Comparison of ENCODE assay signal across 12 cellular contexts in the genomic region with DNA sequence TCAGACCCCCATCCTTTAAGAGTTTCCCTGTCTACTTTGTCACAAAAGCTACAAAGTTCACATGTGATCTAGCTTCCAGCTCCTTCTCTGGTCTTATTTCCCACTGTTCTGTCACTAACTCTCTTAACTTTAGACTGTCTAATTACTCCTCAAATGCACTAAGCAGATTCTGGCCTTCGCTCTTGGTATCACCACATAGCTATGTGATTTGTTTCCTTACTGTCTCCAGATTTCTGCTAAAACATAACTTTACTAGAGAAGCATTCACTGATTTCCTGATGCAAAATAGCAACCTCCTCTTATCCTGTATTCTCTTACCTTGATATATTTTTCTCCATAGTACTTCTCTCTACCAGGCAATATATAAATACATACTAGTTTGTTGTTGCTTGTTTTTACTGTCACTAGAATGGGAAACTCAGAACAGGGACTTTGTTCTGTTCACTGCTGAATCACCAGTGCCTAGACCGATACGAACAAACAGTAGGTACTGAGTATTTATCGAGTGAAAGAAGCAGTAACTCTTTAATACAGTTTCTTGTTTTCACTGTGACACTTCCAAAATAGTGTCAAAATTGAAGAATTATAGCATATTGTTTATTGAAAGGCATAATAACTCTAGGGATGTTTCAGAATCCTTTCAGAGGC.
DNase-seq lines count a peak whose midpoint lies in the region; ATAC-seq, FAIRE-seq and TF ChIP-seq lines count a peak whose summit lies in the region.
"Had no signal": no experiment of that assay in that cellular context is flagged by ENCODE, and none has a peak within 500 bp of the region (broad histone marks: within the 10 kb centered on the region; RNA-seq: fewer than 3 reads in every experiment).

No MANE protein-coding gene starts in this region.

- H3K27ac ChIP-seq in A549 (peak overlapping the region; percentile 62 to 77), mammary epithelial cell (ENCODE audit: insufficient read depth, low read depth, low read length) (no peak overlapping the region)

- in situ Hi-C loops in mammary epithelial cell (cut with MboI; ENCODE audit: low sequenced_read_pairs in 2 of 2): loop anchor here in 1 of 2 donors (25.0 kb wide), 1 partner anchor 183 kb away; no protein-coding TSS in a partner anchor

- CTCF ChIA-PET in A549 (lab: Yijun Ruan, JAX) (interaction anchor here (0.9 to 2.7 kb wide), 8 partner anchors 8 to 752 kb away, joined by 3 to 8 read pairs (median 3); no protein-coding TSS in a partner anchor), mammary epithelial cell (lab: Charles Lee; ENCODE audit: low non-redundant PET) (interaction anchor here (0.6 to 1.1 kb wide), 4 partner anchors 82 to 277 kb away, joined by 3 to 25 read pairs (median 4); a partner anchor contains a TSS)

- no peaks in the 10 kb centered on the region for H3K79me2 ChIP-seq in mammary epithelial cell (ENCODE audit: insufficient read depth, low read length)

- H3K4me1 ChIP-seq in A549 (peaks cover 47% of the 10 kb centered on the region), mammary epithelial cell (ENCODE audit: insufficient read depth, low read length) (peaks cover 15% of the 10 kb centered on the region)

- POLR2A ChIA-PET in A549 (lab: Yijun Ruan, JAX): interaction anchor here (0.6 kb wide), 1 partner anchor 173 kb away, joined by 4 read pairs; no protein-coding TSS in a partner anchor

- H4K20me1 ChIP-seq in mammary epithelial cell (ENCODE audit: insufficient read depth, low read length): no peaks in the 10 kb centered on the region

- peak in 1 of 2 experiments; percentile 15 for DNase-seq in A549 (ENCODE audit: low read depth in 1 of 2, low spot score in 1 of 2)
- DNase-seq in HS-5 (ENCODE audit: low read depth): peak; percentile 52
- peak; percentile 46 for DNase-seq in mammary epithelial cell
- DNase-seq in kidney glomerular epithelial cell (lab: John Stamatoyannopoulos, UW): peak; percentile 64
- DNase-seq in NCI-H2171 (lab: John Stamatoyannopoulos, UW): no peak
- no peak for DNase-seq in NCI-H524 (lab: John Stamatoyannopoulos, UW)
- DNase-seq: activated CD8-positive, alpha-beta memory T cell treated with anti-CD3 and anti-CD28 coated beads, Interleukin-2, amount 50 U/mL, for 4 hours; NCI-H1048; T-helper 17 cell had no signal

- no peak overlapping the region for H3K9ac ChIP-seq in mammary epithelial cell (ENCODE audit: insufficient read depth, low read length)

- intact Hi-C loops in mammary epithelial cell (cut with micrococcal nuclease): loop anchor here (1.0 to 2.0 kb wide), 5 partner anchors 82 to 826 kb away; no protein-coding TSS in a partner anchor

- BruUV-seq in mammary epithelial cell (replicated peaks; lab: Mats Ljungman, UMichigan): no TSS peak

- TF ChIP-seq POLR2A in A549 (IDR thresholded peaks at IDR 0.05; ENCODE audit: low read length): no peak

- FAIRE-seq in A549 (lab: Jason Lieb, UNC): no peak

- no peaks in the 10 kb centered on the region for H3K36me3 ChIP-seq in mammary epithelial cell (ENCODE audit: insufficient read depth, low read length)
- H3K36me3 ChIP-seq: BE2C had no signal

- no peak overlapping the region for H2AFZ ChIP-seq in mammary epithelial cell (ENCODE audit: low read depth, low read length)

- no peak for TF ChIP-seq EP300 in A549 (IDR thresholded peaks at IDR 0.05)

- ATAC-seq in A549: peak; percentile 30 to 74; a peak in 5 of 6 replicates
- ATAC-seq in HG03521 (IDR thresholded peaks at IDR 0.05; ENCODE audit: unreplicated experiment): no peak
- no peak for ATAC-seq in GM21528 (IDR thresholded peaks at IDR 0.05; ENCODE audit: low FRiP score, unreplicated experiment)
- ATAC-seq: T-helper 17 cell had no signal

- H3K4me2 ChIP-seq in A549 (peak overlapping the region; percentile 88), mammary epithelial cell (ENCODE audit: insufficient read depth, low read depth, low read length) (peak overlapping the region; percentile 47)

- H3K9me3 ChIP-seq in A549 (no peaks in the 10 kb centered on the region), mammary epithelial cell (replicated peaks; ENCODE audit: insufficient read depth, low read length) (no peaks in the 10 kb centered on the region)
- H3K9me3 ChIP-seq: BE2C had no signal

- WGBS in A549 (ENCODE audit: missing lambda C conversion rate): 6% methylated on average over 4 of the region's 4 CpGs
- WGBS in mammary epithelial cell (ENCODE audit: low coverage, missing lambda C conversion rate): 91% methylated on average over 4 of the region's 4 CpGs

- H3K4me3 ChIP-seq in A549 (no peak overlapping the region), mammary epithelial cell (replicated peaks in 1 of 3; ENCODE audit: insufficient read depth in 1 of 3, low read depth in 2 of 3, low read length in 3 of 3) (no peak overlapping the region)

- TF ChIP-seq RAD21 in A549 (conservative IDR thresholded peaks at IDR 0.05 in 1 of 2, IDR thresholded peaks at IDR 0.05 in 1 of 2): no peak

- TF ChIP-seq CTCF in A549 (IDR thresholded peaks at IDR 0.05) (no peak), mammary epithelial cell (conservative IDR thresholded peaks at IDR 0.05 in 1 of 2, IDR thresholded peaks at IDR 0.05 in 1 of 2; ENCODE audit: extremely low read depth in 1 of 2, insufficient read depth in 1 of 2, low read depth in 1 of 2, low read length in 2 of 2) (no peak)

- no peaks in the 10 kb centered on the region for H3K27me3 ChIP-seq in mammary epithelial cell (ENCODE audit: insufficient read depth, low read length)
- H3K27me3 ChIP-seq: BE2C had no signal

- dilution Hi-C loops in mammary epithelial cell (cut with HindIII; ENCODE audit: low sequenced_read_pairs): no loop called here

TF ChIP-seq in A549, 52 proteins besides CTCF, POLR2A, EP300 and RAD21:
- TF ChIP-seq, protein P1, sequence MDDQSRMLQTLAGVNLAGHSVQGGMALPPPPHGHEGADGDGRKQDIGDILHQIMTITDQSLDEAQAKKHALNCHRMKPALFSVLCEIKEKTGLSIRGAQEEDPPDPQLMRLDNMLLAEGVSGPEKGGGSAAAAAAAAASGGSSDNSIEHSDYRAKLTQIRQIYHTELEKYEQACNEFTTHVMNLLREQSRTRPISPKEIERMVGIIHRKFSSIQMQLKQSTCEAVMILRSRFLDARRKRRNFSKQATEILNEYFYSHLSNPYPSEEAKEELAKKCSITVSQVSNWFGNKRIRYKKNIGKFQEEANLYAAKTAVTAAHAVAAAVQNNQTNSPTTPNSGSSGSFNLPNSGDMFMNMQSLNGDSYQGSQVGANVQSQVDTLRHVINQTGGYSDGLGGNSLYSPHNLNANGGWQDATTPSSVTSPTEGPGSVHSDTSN (IDR thresholded peaks at IDR 0.05): no peak

Comparison
In these comparisons a context has a peak if more than half of its experiments do, and no peak if none do; other contexts are left out.
1. ATAC-seq: peak in A549 (2 of 2); none in HG03521 (single experiment) and GM21528 (single experiment).
2. DNase-seq: peak in HS-5 (single experiment), mammary epithelial cell (single experiment) and kidney glomerular epithelial cell (single experiment); none in NCI-H2171 (single experiment) and NCI-H524 (0 of 2).